In genomic region chr11:30422389-30422788, GRCh38 we compare ENCODE assay signal across 27 cellular contexts.
DNase-seq lines count a peak whose midpoint lies in the region; ATAC-seq, FAIRE-seq and TF ChIP-seq lines count a peak whose summit lies in the region.
"Had no signal": no experiment of that assay in that cellular context is flagged by ENCODE, and none has a peak within 500 bp of the region (broad histone marks: within the 10 kb centered on the region; RNA-seq: fewer than 3 reads in every experiment).

No MANE protein-coding gene starts in this region.

- DNase-seq in COLO829 (ENCODE audit: low spot score) (peak; percentile 68), pancreas (peak in 2 of 6 donors; percentile 34 to 45), breast epithelium (ENCODE audit: low spot score in 2 of 2) (no peak)
- no peak for DNase-seq in activated T-cell treated with anti-CD3 and anti-CD28 coated beads, Interleukin-2, amount 50 U/mL, for 48 hours
- DNase-seq in stimulated activated CD4-positive, alpha-beta T cell treated with anti-CD3 and anti-CD28 coated beads, Interleukin-2, amount 100 ng/mL, for 48 hours, result no peak
- DNase-seq in activated T-helper 1 cell treated with anti-CD3 and anti-CD28 coated beads, Interleukin-12 subunit alpha, Interleukin-12 subunit beta, Interleukin-2, Interleukin-4 antibody, amounts not matched to agents 30 ng/mL and 10 ng/mL and 1 ng/mL, durations not matched to agents 14 hours and 24 hours and 36 hours (ENCODE audit: low spot score), result no peak
- DNase-seq: anterior cingulate cortex, BE2C, dorsolateral prefrontal cortex, GDM1, glutamatergic neuron, GOT3, naive B cell, NCI-H2081, NCI-H226, NCI-H774, ovary, right lobe of liver, RPMI8226, SK-N-SH had no signal

- H3K27me3 ChIP-seq in iPS-18a (ENCODE audit: control insufficient read depth, insufficient read depth, low read length), result no peaks in the 10 kb centered on the region
- H3K27me3 ChIP-seq in pancreas, result no peaks in the 10 kb centered on the region
- H3K27me3 ChIP-seq in breast epithelium, result no peaks in the 10 kb centered on the region
- H3K27me3 ChIP-seq: BE2C, ovary, right lobe of liver, transverse colon had no signal

- H3K4me3 Mint-ChIP-seq in activated T-helper 1 cell treated with anti-CD3 and anti-CD28 coated beads, Interleukin-12 subunit alpha, Interleukin-12 subunit beta, Interleukin-2, Interleukin-4 antibody, amounts not matched to agents 30 ng/mL and 10 ng/mL and 1 ng/mL, durations not matched to agents 14 hours and 24 hours and 36 hours, result no peak overlapping the region
- H3K4me3 Mint-ChIP-seq: naive B cell; stimulated activated naive CD8-positive, alpha-beta T cell treated with anti-CD3 and anti-CD28 coated beads, Interleukin-15, Interleukin-2, amounts not matched to agents 100 ng/mL and 50 ng/mL, for 24 hours had no signal

- no peak for FAIRE-seq in pancreas (lab: Jason Lieb, UNC)
- FAIRE-seq: GM18507 had no signal

- WGBS in pancreas, 2 donors, result 17 to 28% methylated on average over 1 of the region's 1 CpG

- H3K27ac ChIP-seq in VCaP, result peak overlapping the region; percentile 93
- peak overlapping the region; percentile 12 for H3K27ac ChIP-seq in iPS-18a (ENCODE audit: low read length)
- peak overlapping the region; percentile 17 to 63 (median 49) for H3K27ac ChIP-seq in pancreas
- peak overlapping the region in 1 of 2 donors; percentile 29 for H3K27ac ChIP-seq in breast epithelium
- H3K27ac ChIP-seq: dorsolateral prefrontal cortex, ovary, right lobe of liver, transverse colon had no signal

- no peaks in the 10 kb centered on the region for H3K36me3 Mint-ChIP-seq in activated T-helper 1 cell treated with anti-CD3 and anti-CD28 coated beads, Interleukin-12 subunit alpha, Interleukin-12 subunit beta, Interleukin-2, Interleukin-4 antibody, amounts not matched to agents 30 ng/mL and 10 ng/mL and 1 ng/mL, durations not matched to agents 14 hours and 24 hours and 36 hours (ENCODE audit: low read depth)
- H3K36me3 Mint-ChIP-seq: activated naive CD4-positive, alpha-beta T cell treated with anti-CD3 and anti-CD28 coated beads, Interleukin-2, amount 50 U/mL, for 72 hours; naive B cell had no signal

- H3K27me3 Mint-ChIP-seq in activated T-helper 1 cell treated with anti-CD3 and anti-CD28 coated beads, Interleukin-12 subunit alpha, Interleukin-12 subunit beta, Interleukin-2, Interleukin-4 antibody, amounts not matched to agents 30 ng/mL and 10 ng/mL and 1 ng/mL, durations not matched to agents 14 hours and 24 hours and 36 hours (ENCODE audit: insufficient read depth), result peaks cover 2% of the 10 kb centered on the region
- H3K27me3 Mint-ChIP-seq: naive B cell had no signal

- intact Hi-C loops in pancreas (cut with DNase I), result no loop called here
- intact Hi-C loops in breast epithelium (cut with DNase I; ENCODE audit: low total_unique reads), result no loop called here
- intact Hi-C loops in activated T-helper 1 cell treated with anti-CD3 and anti-CD28 coated beads, Interleukin-12 subunit alpha, Interleukin-12 subunit beta, Interleukin-2, Interleukin-4 antibody, amounts not matched to agents 30 ng/mL and 10 ng/mL and 1 ng/mL, durations not matched to agents 14 hours and 24 hours and 36 hours (cut with micrococcal nuclease), result no loop called here

- no peak overlapping the region for H3K9ac ChIP-seq in iPS-18a (ENCODE audit: low read length)
- H3K9ac ChIP-seq: SK-N-SH had no signal

- H3K4me3 ChIP-seq in iPS-18a (ENCODE audit: low read length) (peak overlapping the region; percentile 33), pancreas (no peak overlapping the region), breast epithelium (no peak overlapping the region)
- H3K4me3 ChIP-seq: dorsolateral prefrontal cortex, ovary, right lobe of liver, transverse colon had no signal

- H3K9me3 ChIP-seq in iPS-18a (ENCODE audit: control insufficient read depth, low read depth, low read length) (no peaks in the 10 kb centered on the region), pancreas (no peaks in the 10 kb centered on the region), breast epithelium (no peaks in the 10 kb centered on the region)
- H3K9me3 ChIP-seq: BE2C, ovary, right lobe of liver, SK-N-SH, transverse colon had no signal

- TF ChIP-seq POLR2A in breast epithelium (IDR thresholded peaks at IDR 0.05), result no peak

- peak; percentile 36 to 86 (median 72) for ATAC-seq in pancreas
- ATAC-seq: activated naive CD4-positive, alpha-beta T cell treated with anti-CD3 and anti-CD28 coated beads, Interleukin-2, amount 50 U/mL, for 72 hours had no signal

- H3K4me1 Mint-ChIP-seq in activated T-helper 1 cell treated with anti-CD3 and anti-CD28 coated beads, Interleukin-12 subunit alpha, Interleukin-12 subunit beta, Interleukin-2, Interleukin-4 antibody, amounts not matched to agents 30 ng/mL and 10 ng/mL and 1 ng/mL, durations not matched to agents 14 hours and 24 hours and 36 hours (ENCODE audit: low read depth), result no peaks in the 10 kb centered on the region
- H3K4me1 Mint-ChIP-seq: naive B cell had no signal

- H3K36me3 ChIP-seq in iPS-18a (ENCODE audit: control insufficient read depth, low read depth, low read length) (no peaks in the 10 kb centered on the region), pancreas (no peaks in the 10 kb centered on the region), breast epithelium (no peaks in the 10 kb centered on the region)
- H3K36me3 ChIP-seq: BE2C, ovary, right lobe of liver, transverse colon had no signal

- H3K4me1 ChIP-seq in iPS-18a (ENCODE audit: control insufficient read depth, low read depth, low read length) (peaks cover 28% of the 10 kb centered on the region), pancreas (peaks cover 0 to 5% (median 0%) of the 10 kb centered on the region in 3 donors), breast epithelium (peaks cover 0 to 5% of the 10 kb centered on the region in 2 donors)
- H3K4me1 ChIP-seq: BE2C had no signal

- H3K27ac Mint-ChIP-seq in activated T-helper 1 cell treated with anti-CD3 and anti-CD28 coated beads, Interleukin-12 subunit alpha, Interleukin-12 subunit beta, Interleukin-2, Interleukin-4 antibody, amounts not matched to agents 30 ng/mL and 10 ng/mL and 1 ng/mL, durations not matched to agents 14 hours and 24 hours and 36 hours, result no peak overlapping the region
- H3K27ac Mint-ChIP-seq: activated naive CD4-positive, alpha-beta T cell treated with anti-CD3 and anti-CD28 coated beads, Interleukin-2, amount 50 U/mL, for 72 hours; activated T-helper 2 cell treated with anti-CD3 and anti-CD28 coated beads, Interferon-gamma antibody, Interleukin-2, Interleukin-4, amounts not matched to agents 10 μg/mL and 5 μg/mL and 100 μg/mL, durations not matched to agents 14 hours and 24 hours and 36 hours; naive B cell; stimulated activated naive CD8-positive, alpha-beta T cell treated with anti-CD3 and anti-CD28 coated beads, Interleukin-15, Interleukin-2, amounts not matched to agents 100 ng/mL and 50 ng/mL, for 24 hours had no signal

- no peak for TF ChIP-seq CTCF in VCaP (conservative IDR thresholded peaks at IDR 0.05)
- no peak for TF ChIP-seq CTCF in pancreas (IDR thresholded peaks at IDR 0.05)
- no peak for TF ChIP-seq CTCF in breast epithelium (IDR thresholded peaks at IDR 0.05)

- no peaks in the 10 kb centered on the region for H3K9me3 Mint-ChIP-seq in activated T-helper 1 cell treated with anti-CD3 and anti-CD28 coated beads, Interleukin-12 subunit alpha, Interleukin-12 subunit beta, Interleukin-2, Interleukin-4 antibody, amounts not matched to agents 30 ng/mL and 10 ng/mL and 1 ng/mL, durations not matched to agents 14 hours and 24 hours and 36 hours
- H3K9me3 Mint-ChIP-seq: activated naive CD4-positive, alpha-beta T cell treated with anti-CD3 and anti-CD28 coated beads, Interleukin-2, amount 50 U/mL, for 72 hours; activated T-helper 2 cell treated with anti-CD3 and anti-CD28 coated beads, Interferon-gamma antibody, Interleukin-2, Interleukin-4, amounts not matched to agents 10 μg/mL and 5 μg/mL and 100 μg/mL, durations not matched to agents 14 hours and 24 hours and 36 hours; naive B cell; stimulated activated naive CD8-positive, alpha-beta T cell treated with anti-CD3 and anti-CD28 coated beads, Interleukin-15, Interleukin-2, amounts not matched to agents 100 ng/mL and 50 ng/mL, for 24 hours had no signal
